In genomic region chr2:207589143-207589542, GRCh38 we compare ENCODE assay signal across 16 cellular contexts.
"Had no signal": no experiment of that assay in that cellular context is flagged by ENCODE, and none has a peak within 500 bp of the region (broad histone marks: within the 10 kb centered on the region; RNA-seq: fewer than 3 reads in every experiment).

No MANE protein-coding gene starts in this region.

- ATAC-seq: activated T-cell treated with anti-CD3 and anti-CD28 coated beads, Interleukin-2, amount 50 U/mL, for 72 hours; body of pancreas; heart right ventricle; naive thymus-derived CD8-positive, alpha-beta T cell had no signal

- H3K27me3 ChIP-seq: body of pancreas, esophagus squamous epithelium, heart right ventricle, testis had no signal

- H3K4me3 ChIP-seq: body of pancreas, esophagus squamous epithelium, heart right ventricle, testis had no signal

- H3K27ac ChIP-seq: body of pancreas, esophagus squamous epithelium, heart right ventricle, testis had no signal

- H3K4me1 ChIP-seq: body of pancreas, esophagus squamous epithelium, testis had no signal

- DNase-seq: activated B cell treated with CpG ODN at 0.5 μM for 24 hours; activated CD4-positive, alpha-beta memory T cell treated with anti-CD3 and anti-CD28 coated beads for 36 hours; activated CD4-positive, alpha-beta T cell treated with anti-CD3 and anti-CD28 coated beads for 4 hours; activated naive CD8-positive, alpha-beta T cell treated with anti-CD3 and anti-CD28 coated beads, Interleukin-2, amount 10 ng/mL, durations not matched to agents 7 days and 5 days; activated T-cell treated with anti-CD3 and anti-CD28 coated beads, Interleukin-2, amount 50 U/mL, for 72 hours; body of pancreas; dermis blood vessel endothelial cell; effector memory CD4-positive, alpha-beta T cell; esophagus squamous epithelium; heart right ventricle; mesenchymal stem cell; naive thymus-derived CD8-positive, alpha-beta T cell; posterior cingulate gyrus; T-helper 2 cell; testis had no signal

- H3K4me3 Mint-ChIP-seq: activated B cell treated with CpG ODN at 0.5 μM for 24 hours; activated CD4-positive, alpha-beta memory T cell treated with anti-CD3 and anti-CD28 coated beads for 36 hours; activated naive CD8-positive, alpha-beta T cell treated with anti-CD3 and anti-CD28 coated beads, Interleukin-2, amount 10 ng/mL, durations not matched to agents 7 days and 5 days; activated T-cell treated with anti-CD3 and anti-CD28 coated beads, Interleukin-2, amount 50 U/mL, for 72 hours; naive thymus-derived CD8-positive, alpha-beta T cell; type B pancreatic cell had no signal

- H3K27ac Mint-ChIP-seq: activated B cell treated with CpG ODN at 0.5 μM for 24 hours; activated CD4-positive, alpha-beta memory T cell treated with anti-CD3 and anti-CD28 coated beads for 36 hours; activated naive CD8-positive, alpha-beta T cell treated with anti-CD3 and anti-CD28 coated beads, Interleukin-2, amount 10 ng/mL, durations not matched to agents 7 days and 5 days; type B pancreatic cell had no signal

- H3K9me3 ChIP-seq: body of pancreas, testis had no signal

- H3K27me3 Mint-ChIP-seq: activated B cell treated with CpG ODN at 0.5 μM for 24 hours; activated CD4-positive, alpha-beta memory T cell treated with anti-CD3 and anti-CD28 coated beads for 36 hours; activated naive CD8-positive, alpha-beta T cell treated with anti-CD3 and anti-CD28 coated beads, Interleukin-2, amount 10 ng/mL, durations not matched to agents 7 days and 5 days; naive thymus-derived CD8-positive, alpha-beta T cell; type B pancreatic cell had no signal
